In genomic region chr11:65013692-65014145, GRCh38 we compare ENCODE assay signal across 1 cellular context.
A peak's percentile ranks its signal among the peaks of the same experiment; 100 is the strongest.
TF ChIP-seq lines count a peak whose summit lies in the region.

No MANE protein-coding gene starts in this region.

TF ChIP-seq in WTC11, 78 proteins besides CTCF, POLR2A, EP300 and RAD21 (continued from another document and continues in another):
- TF ChIP-seq GRHL2 (CRISPR knock-in tag; IDR thresholded peaks at IDR 0.05; ENCODE audit: insufficient replicate concordance, severe bottlenecking): no peak
- no peak for TF ChIP-seq PREB (CRISPR knock-in tag; IDR thresholded peaks at IDR 0.05; ENCODE audit: borderline replicate concordance)
- TF ChIP-seq NR1H2 (CRISPR knock-in tag; IDR thresholded peaks at IDR 0.05): no peak
- TF ChIP-seq MYBL2 (CRISPR knock-in tag; IDR thresholded peaks at IDR 0.05): no peak; the same call in 1 of the 2 replicates
- TF ChIP-seq NFYB (CRISPR knock-in tag; conservative IDR thresholded peaks at IDR 0.05; ENCODE audit: low read depth): peak; percentile 79
- no peak for TF ChIP-seq NFATC4 (CRISPR knock-in tag; IDR thresholded peaks at IDR 0.05)
- TF ChIP-seq E2F5 (CRISPR knock-in tag; IDR thresholded peaks at IDR 0.05): peak; percentile 66
- TF ChIP-seq ZNF671 (CRISPR knock-in tag; IDR thresholded peaks at IDR 0.05): no peak
- peak; percentile 47; the same call in 1 of the 2 replicates for TF ChIP-seq FOXP1 (CRISPR knock-in tag; IDR thresholded peaks at IDR 0.05; ENCODE audit: borderline replicate concordance)
- no peak for TF ChIP-seq ETV6 (CRISPR knock-in tag; IDR thresholded peaks at IDR 0.05)
- no peak; the same call in 1 of the 2 replicates for TF ChIP-seq TP53 (CRISPR knock-in tag; IDR thresholded peaks at IDR 0.05)
- no peak for TF ChIP-seq ZNF512 (CRISPR knock-in tag; IDR thresholded peaks at IDR 0.05; ENCODE audit: borderline replicate concordance)
- TF ChIP-seq SP1 (CRISPR knock-in tag; conservative IDR thresholded peaks at IDR 0.05): peak; percentile 36; the same call in 1 of the 2 replicates
- peak; percentile 41; the same call in 1 of the 2 replicates for TF ChIP-seq ZNF232 (CRISPR knock-in tag; IDR thresholded peaks at IDR 0.05)
- peak; percentile 99 for TF ChIP-seq USF2 (CRISPR knock-in tag; IDR thresholded peaks at IDR 0.05)
- TF ChIP-seq TEAD4 (CRISPR knock-in tag; IDR thresholded peaks at IDR 0.05): no peak
- 0 out of 2 replicates have a peak, but pooled peaks have one; percentile 46 for TF ChIP-seq CREM (CRISPR knock-in tag; IDR thresholded peaks at IDR 0.05)
- no peak for TF ChIP-seq ZNF219 (CRISPR knock-in tag; IDR thresholded peaks at IDR 0.05; ENCODE audit: borderline replicate concordance)
- TF ChIP-seq ELF4 (CRISPR knock-in tag; IDR thresholded peaks at IDR 0.05; ENCODE audit: low read depth): no peak
- TF ChIP-seq E2F1 (CRISPR knock-in tag; IDR thresholded peaks at IDR 0.05): no peak
- TF ChIP-seq SMAD3 (CRISPR knock-in tag; IDR thresholded peaks at IDR 0.05; ENCODE audit: borderline replicate concordance): no peak
- TF ChIP-seq EMX1 (CRISPR knock-in tag; IDR thresholded peaks at IDR 0.05): no peak
- no peak; the same call in 1 of the 2 replicates for TF ChIP-seq AFF4 (CRISPR knock-in tag; IDR thresholded peaks at IDR 0.05; ENCODE audit: borderline replicate concordance)
- TF ChIP-seq ZNF263 (CRISPR knock-in tag; IDR thresholded peaks at IDR 0.05; ENCODE audit: low read depth): no peak
- no peak for TF ChIP-seq IRF1 (CRISPR knock-in tag; IDR thresholded peaks at IDR 0.05)
- no peak; the same call in 1 of the 2 replicates for TF ChIP-seq GABPB1 (CRISPR knock-in tag; IDR thresholded peaks at IDR 0.05)
- TF ChIP-seq MLX (CRISPR knock-in tag; IDR thresholded peaks at IDR 0.05): no peak
- TF ChIP-seq PRDM15 (CRISPR knock-in tag; IDR thresholded peaks at IDR 0.05): no peak
- peak; percentile 23; the same call in 1 of the 2 replicates for TF ChIP-seq FOXK1 (CRISPR knock-in tag; IDR thresholded peaks at IDR 0.05)
- no peak for TF ChIP-seq TCF7 (CRISPR knock-in tag; IDR thresholded peaks at IDR 0.05; ENCODE audit: low read depth)
- no peak for TF ChIP-seq ATF2 (CRISPR knock-in tag; IDR thresholded peaks at IDR 0.05; ENCODE audit: borderline replicate concordance, low read depth)
- no peak for TF ChIP-seq ZNF423 (CRISPR knock-in tag; IDR thresholded peaks at IDR 0.05)
- no peak for TF ChIP-seq HMGA2 (CRISPR knock-in tag; IDR thresholded peaks at IDR 0.05)
- TF ChIP-seq ERG (CRISPR knock-in tag; IDR thresholded peaks at IDR 0.05): no peak
- 0 out of 2 replicates have a peak, but pooled peaks have one; percentile 16 for TF ChIP-seq CREB1 (CRISPR knock-in tag; IDR thresholded peaks at IDR 0.05)
- TF ChIP-seq NR3C1 (CRISPR knock-in tag; conservative IDR thresholded peaks at IDR 0.05; ENCODE audit: low read depth): no peak
- TF ChIP-seq HMGXB4 (CRISPR knock-in tag; IDR thresholded peaks at IDR 0.05): peak; percentile 96
